ENCODE assay signal across 11 cellular contexts in genomic region chr12:123900898-123901376, GRCh38.
DNase-seq lines count a peak whose midpoint lies in the region; ATAC-seq and TF ChIP-seq lines count a peak whose summit lies in the region.
"Had no signal": no experiment of that assay in that cellular context is flagged by ENCODE, and none has a peak within 500 bp of the region (broad histone marks: within the 10 kb centered on the region; RNA-seq: fewer than 3 reads in every experiment).

No MANE protein-coding gene starts in this region.

- DNase-seq in cardiac septum (ENCODE audit: low spot score) = peak; percentile 64
- no peak for DNase-seq in left cardiac atrium
- DNase-seq in NCI-H2171 treated with DMSO at 0.1 percent for 48 hours (lab: John Stamatoyannopoulos, UW) = peak; percentile 88
- DNase-seq in epithelial cell of esophagus (ENCODE audit: low read depth) = peak; percentile 47
- DNase-seq in stimulated activated naive CD8-positive, alpha-beta T cell treated with anti-CD3 and anti-CD28 coated beads, Interleukin-15, amount 100 ng/mL, for 72 hours = no peak
- DNase-seq in midbrain (lab: John Stamatoyannopoulos, UW) = no peak
- no peak for DNase-seq in type B pancreatic cell (ENCODE audit: extremely low spot score, unreplicated experiment)
- no peak for DNase-seq in BE2C
- DNase-seq: activated CD4-positive, CD25-positive, alpha-beta regulatory T cell treated with anti-CD3 and anti-CD28 coated beads, Interleukin-2, amount 50 U/mL, for 72 hours; DMS153 had no signal

- peaks cover 16% of the 10 kb centered on the region for H3K4me1 Mint-ChIP-seq in stimulated activated naive CD8-positive, alpha-beta T cell treated with anti-CD3 and anti-CD28 coated beads, Interleukin-15, amount 100 ng/mL, for 72 hours
- peaks cover 21% of the 10 kb centered on the region for H3K4me1 Mint-ChIP-seq in type B pancreatic cell (ENCODE audit: unreplicated experiment)

- no peaks in the 10 kb centered on the region for H3K36me3 ChIP-seq in BE2C
- H3K36me3 ChIP-seq: gastroesophageal sphincter had no signal

- no peaks in the 10 kb centered on the region for H3K27me3 ChIP-seq in BE2C

- ATAC-seq in left cardiac atrium = no peak
- ATAC-seq in stimulated activated naive CD8-positive, alpha-beta T cell treated with anti-CD3 and anti-CD28 coated beads, Interleukin-15, amount 100 ng/mL, for 72 hours = peak; percentile 65
- ATAC-seq: gastroesophageal sphincter had no signal

- H3K4me3 ChIP-seq in epithelial cell of esophagus (ENCODE audit: low read length) (no peak overlapping the region), BE2C (ENCODE audit: low read depth, low read length) (no peak overlapping the region)
- H3K4me3 ChIP-seq: gastroesophageal sphincter had no signal

- H3K27me3 Mint-ChIP-seq in stimulated activated naive CD8-positive, alpha-beta T cell treated with anti-CD3 and anti-CD28 coated beads, Interleukin-15, amount 100 ng/mL, for 72 hours = peaks cover 13% of the 10 kb centered on the region
- peaks cover 9% of the 10 kb centered on the region for H3K27me3 Mint-ChIP-seq in type B pancreatic cell

- intact Hi-C loops in cardiac septum (cut with DNase I) = loop anchor here (10.0 kb wide), 1 partner anchor 124 kb away; no protein-coding TSS in a partner anchor
- intact Hi-C loops in left cardiac atrium (cut with DNase I) = loop anchor here in 1 of 2 donors (10.0 kb wide), 1 partner anchor 84 kb away; no protein-coding TSS in a partner anchor

- H3K4me1 ChIP-seq in BE2C = no peaks in the 10 kb centered on the region
- H3K4me1 ChIP-seq: gastroesophageal sphincter had no signal

- H3K4me3 Mint-ChIP-seq in stimulated activated naive CD8-positive, alpha-beta T cell treated with anti-CD3 and anti-CD28 coated beads, Interleukin-15, amount 100 ng/mL, for 72 hours = peak overlapping the region in 1 of 2 donors; percentile 78
- no peak overlapping the region for H3K4me3 Mint-ChIP-seq in type B pancreatic cell

- no peaks in the 10 kb centered on the region for H3K9me3 ChIP-seq in BE2C
- H3K9me3 ChIP-seq: gastroesophageal sphincter had no signal

- no peaks in the 10 kb centered on the region for H3K36me3 Mint-ChIP-seq in type B pancreatic cell

- no peak overlapping the region for H3K27ac Mint-ChIP-seq in stimulated activated naive CD8-positive, alpha-beta T cell treated with anti-CD3 and anti-CD28 coated beads, Interleukin-15, amount 100 ng/mL, for 72 hours
- no peak overlapping the region for H3K27ac Mint-ChIP-seq in type B pancreatic cell

- TF ChIP-seq CTCF in epithelial cell of esophagus (IDR thresholded peaks at IDR 0.05; ENCODE audit: insufficient read depth, low read depth, low read length, missing control alignments) = no peak
- TF ChIP-seq CTCF in type B pancreatic cell (conservative IDR thresholded peaks at IDR 0.05) = no peak
- TF ChIP-seq CTCF in BE2C (IDR thresholded peaks at IDR 0.05; ENCODE audit: low read depth, low read length) = no peak

- H3K9me3 Mint-ChIP-seq in stimulated activated naive CD8-positive, alpha-beta T cell treated with anti-CD3 and anti-CD28 coated beads, Interleukin-15, amount 100 ng/mL, for 72 hours = no peaks in the 10 kb centered on the region
- H3K9me3 Mint-ChIP-seq in type B pancreatic cell = no peaks in the 10 kb centered on the region

Comparison
In these comparisons a context has a peak if more than half of its experiments do, and no peak if none do; other contexts are left out.
1. DNase-seq: peak in cardiac septum (single experiment), NCI-H2171 treated with DMSO at 0.1 percent for 48 hours (single experiment) and epithelial cell of esophagus (single experiment); none in left cardiac atrium (single experiment), stimulated activated naive CD8-positive, alpha-beta T cell treated with anti-CD3 and anti-CD28 coated beads, Interleukin-15, amount 100 ng/mL, for 72 hours (0 of 2), midbrain (single experiment), type B pancreatic cell (single experiment) and BE2C (single experiment).